In the genomic region with DNA sequence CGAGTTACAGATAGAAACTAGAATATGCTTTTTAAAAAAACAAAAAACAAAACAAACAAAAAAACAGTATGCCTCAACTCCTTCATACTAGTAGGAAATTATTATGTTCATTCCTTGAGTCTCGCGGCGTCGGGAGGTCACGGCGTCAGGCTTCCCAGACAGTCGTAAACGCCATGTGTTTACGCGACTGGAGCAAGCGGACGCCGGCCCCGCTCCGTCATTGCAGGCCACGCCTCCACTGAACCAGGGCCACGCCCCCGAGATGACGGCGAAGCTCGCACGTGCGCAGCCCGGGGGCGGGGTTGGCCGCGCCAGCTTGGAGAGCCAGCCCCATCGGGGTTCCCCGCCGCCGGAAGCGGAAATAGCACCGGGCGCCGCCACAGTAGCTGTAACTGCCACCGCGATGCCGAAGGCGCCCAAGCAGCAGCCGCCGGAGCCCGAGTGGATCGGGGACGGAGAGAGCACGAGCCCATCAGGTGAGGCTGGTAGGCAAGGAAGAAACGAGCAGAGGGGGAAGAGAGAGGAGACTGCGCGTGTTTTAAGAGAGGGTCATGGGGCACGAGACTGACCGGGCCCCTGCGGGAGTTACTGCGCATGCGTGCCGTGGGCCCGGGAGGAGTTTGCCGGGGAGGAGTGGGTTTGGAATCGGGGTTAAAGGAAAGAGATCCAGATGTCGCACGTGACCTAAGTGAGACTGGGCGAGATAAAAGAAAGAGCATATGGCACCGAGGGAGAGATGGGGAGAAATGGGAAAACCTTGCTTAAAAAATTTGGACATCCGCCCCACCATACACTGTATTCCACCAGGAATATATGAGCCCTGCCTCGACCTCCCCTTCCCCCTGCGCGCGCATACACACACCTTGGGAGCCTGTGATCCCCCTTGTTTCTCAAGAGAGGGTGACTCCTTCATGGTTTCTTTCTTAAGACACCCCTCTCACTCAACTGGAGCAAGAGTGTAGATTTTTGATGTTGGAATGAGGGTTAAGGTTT, we compare ENCODE assay signal across 1 cellular context.
TF ChIP-seq lines count a peak whose summit lies in the region.

A gene (plus strand): TSS at position 358 of the 993 bp plus-strand sequence. CDS start 46 bp downstream, at position 404.

TF ChIP-seq in K562, 482 proteins besides CTCF, POLR2A, EP300 and RAD21 (continued from another document and continues in another):
- TF ChIP-seq, protein P1, sequence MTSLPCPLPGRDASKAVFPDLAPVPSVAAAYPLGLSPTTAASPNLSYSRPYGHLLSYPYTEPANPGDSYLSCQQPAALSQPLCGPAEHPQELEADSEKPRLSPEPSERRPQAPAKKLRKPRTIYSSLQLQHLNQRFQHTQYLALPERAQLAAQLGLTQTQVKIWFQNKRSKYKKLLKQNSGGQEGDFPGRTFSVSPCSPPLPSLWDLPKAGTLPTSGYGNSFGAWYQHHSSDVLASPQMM (CRISPR knock-in tag; IDR thresholded peaks at IDR 0.05) = no peak
- TF ChIP-seq ZNF76 (CRISPR knock-in tag; IDR thresholded peaks at IDR 0.05; ENCODE audit: borderline replicate concordance) = peak; percentile 75; the same call in 1 of the 2 replicates
- 0 out of 2 replicates have a peak, but pooled peaks have one; percentile 7 for TF ChIP-seq SMARCA5 (IDR thresholded peaks at IDR 0.05)
- TF ChIP-seq, protein P2, sequence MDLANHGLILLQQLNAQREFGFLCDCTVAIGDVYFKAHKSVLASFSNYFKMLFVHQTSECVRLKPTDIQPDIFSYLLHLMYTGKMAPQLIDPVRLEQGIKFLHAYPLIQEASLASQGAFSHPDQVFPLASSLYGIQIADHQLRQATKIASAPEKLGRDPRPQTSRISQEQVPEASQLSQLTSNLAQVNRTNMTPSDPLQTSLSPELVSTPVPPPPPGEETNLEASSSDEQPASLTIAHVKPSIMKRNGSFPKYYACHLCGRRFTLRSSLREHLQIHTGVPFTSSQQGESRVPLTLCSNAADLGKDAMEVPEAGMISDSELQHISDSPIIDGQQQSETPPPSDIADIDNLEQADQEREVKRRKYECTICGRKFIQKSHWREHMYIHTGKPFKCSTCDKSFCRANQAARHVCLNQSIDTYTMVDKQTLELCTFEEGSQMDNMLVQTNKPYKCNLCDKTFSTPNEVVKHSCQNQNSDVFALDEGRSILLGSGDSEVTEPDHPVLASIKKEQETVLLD (IDR thresholded peaks at IDR 0.05) = peak; percentile 99
- no peak for TF ChIP-seq U2AF1 (optimal IDR thresholded peaks at IDR 0.05; ENCODE audit: low read depth, low read length)
- TF ChIP-seq KLF13 (tag; IDR thresholded peaks at IDR 0.05; ENCODE audit: borderline replicate concordance, low read depth) = peak; percentile 97
- peak; percentile 98 for TF ChIP-seq POLR2B (IDR thresholded peaks at IDR 0.05; ENCODE audit: low read depth, partially characterized antibody)
- peak; percentile 61; the same call in 1 of the 2 replicates for TF ChIP-seq ZNF41 (CRISPR knock-in tag; conservative IDR thresholded peaks at IDR 0.05)
- no peak for TF ChIP-seq ZNF644 (tag; IDR thresholded peaks at IDR 0.05; ENCODE audit: low read depth)
- TF ChIP-seq SMARCA4 (IDR thresholded peaks at IDR 0.05) = peak; percentile 39; the same call in 1 of the 2 replicates
- peak; percentile 98 for TF ChIP-seq SP1 (CRISPR knock-in tag; IDR thresholded peaks at IDR 0.05)
- peak; percentile 79 for TF ChIP-seq SMAD4 (CRISPR knock-in tag; conservative IDR thresholded peaks at IDR 0.05)
- TF ChIP-seq, protein P3, sequence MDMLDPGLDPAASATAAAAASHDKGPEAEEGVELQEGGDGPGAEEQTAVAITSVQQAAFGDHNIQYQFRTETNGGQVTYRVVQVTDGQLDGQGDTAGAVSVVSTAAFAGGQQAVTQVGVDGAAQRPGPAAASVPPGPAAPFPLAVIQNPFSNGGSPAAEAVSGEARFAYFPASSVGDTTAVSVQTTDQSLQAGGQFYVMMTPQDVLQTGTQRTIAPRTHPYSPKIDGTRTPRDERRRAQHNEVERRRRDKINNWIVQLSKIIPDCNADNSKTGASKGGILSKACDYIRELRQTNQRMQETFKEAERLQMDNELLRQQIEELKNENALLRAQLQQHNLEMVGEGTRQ (CRISPR knock-in tag; IDR thresholded peaks at IDR 0.05) = peak; percentile 80
- TF ChIP-seq ZNF217 (CRISPR knock-in tag; IDR thresholded peaks at IDR 0.05) = no peak
- peak; percentile 83 for TF ChIP-seq ATF1 (CRISPR knock-in tag; IDR thresholded peaks at IDR 0.05)
- TF ChIP-seq ATF1 (tag; IDR thresholded peaks at IDR 0.05) = peak; percentile 96
- TF ChIP-seq GTF2E2 (tag; IDR thresholded peaks at IDR 0.05) = peak; percentile 70; the same call in 1 of the 2 replicates
- peak; percentile 71 for TF ChIP-seq HCFC1 (IDR thresholded peaks at IDR 0.05; ENCODE audit: low read depth, low read length)
- TF ChIP-seq ZKSCAN3 (CRISPR knock-in tag; IDR thresholded peaks at IDR 0.05) = no peak
- peak; percentile 53; the same call in 1 of the 2 replicates for TF ChIP-seq RBM34 (IDR thresholded peaks at IDR 0.05; ENCODE audit: borderline replicate concordance, insufficient read depth, low read length)
- TF ChIP-seq HNRNPK (IDR thresholded peaks at IDR 0.05; ENCODE audit: low read depth, low read length, poor library complexity, severe bottlenecking) = peak; percentile 24
- TF ChIP-seq TEAD1 (CRISPR knock-in tag; IDR thresholded peaks at IDR 0.05) = peak; percentile 50 to 87; a peak in 3 of 4 replicates
- TF ChIP-seq, protein P4, sequence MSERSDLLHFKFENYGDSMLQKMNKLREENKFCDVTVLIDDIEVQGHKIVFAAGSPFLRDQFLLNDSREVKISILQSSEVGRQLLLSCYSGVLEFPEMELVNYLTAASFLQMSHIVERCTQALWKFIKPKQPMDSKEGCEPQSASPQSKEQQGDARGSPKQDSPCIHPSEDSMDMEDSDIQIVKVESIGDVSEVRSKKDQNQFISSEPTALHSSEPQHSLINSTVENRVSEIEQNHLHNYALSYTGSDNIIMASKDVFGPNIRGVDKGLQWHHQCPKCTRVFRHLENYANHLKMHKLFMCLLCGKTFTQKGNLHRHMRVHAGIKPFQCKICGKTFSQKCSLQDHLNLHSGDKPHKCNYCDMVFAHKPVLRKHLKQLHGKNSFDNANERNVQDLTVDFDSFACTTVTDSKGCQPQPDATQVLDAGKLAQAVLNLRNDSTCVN (CRISPR knock-in tag; IDR thresholded peaks at IDR 0.05) = peak; percentile 95
- peak; percentile 41; the same call in 1 of the 2 replicates for TF ChIP-seq KLF6 (CRISPR knock-in tag; IDR thresholded peaks at IDR 0.05; ENCODE audit: borderline replicate concordance)
- TF ChIP-seq NFXL1 (CRISPR knock-in tag; IDR thresholded peaks at IDR 0.05) = no peak
- TF ChIP-seq L3MBTL2 (IDR thresholded peaks at IDR 0.05) = peak; percentile 97
- TF ChIP-seq TGIF2 (CRISPR knock-in tag; IDR thresholded peaks at IDR 0.05) = no peak
- 0 out of 2 replicates have a peak, but pooled peaks have one; percentile 78 for TF ChIP-seq SMAD3 (CRISPR knock-in tag; conservative IDR thresholded peaks at IDR 0.05)
- TF ChIP-seq TCFL5 (CRISPR knock-in tag; conservative IDR thresholded peaks at IDR 0.05) = 0 out of 2 replicates have a peak, but pooled peaks have one; percentile 42
- TF ChIP-seq ZNF232 (CRISPR knock-in tag; IDR thresholded peaks at IDR 0.05) = 0 out of 2 replicates have a peak, but pooled peaks have one; percentile 18
- TF ChIP-seq ZC3H11A (IDR thresholded peaks at IDR 0.05; ENCODE audit: low read depth, low read length) = no peak
- 0 out of 2 replicates have a peak, but pooled peaks have one; percentile 41 for TF ChIP-seq ZNF75A (CRISPR knock-in tag; IDR thresholded peaks at IDR 0.05)
- no peak for TF ChIP-seq XRCC3 (IDR thresholded peaks at IDR 0.05)
- peak in 1 of 2 experiments; percentile 62; a peak in 1 of 4 replicates for TF ChIP-seq TBL1XR1 (IDR thresholded peaks at IDR 0.05; ENCODE audit: low read length in 2 of 2)
- TF ChIP-seq TRIM24 (IDR thresholded peaks at IDR 0.05) = peak; percentile 4 to 81; a peak in 2 of 4 replicates
- TF ChIP-seq, protein P5, sequence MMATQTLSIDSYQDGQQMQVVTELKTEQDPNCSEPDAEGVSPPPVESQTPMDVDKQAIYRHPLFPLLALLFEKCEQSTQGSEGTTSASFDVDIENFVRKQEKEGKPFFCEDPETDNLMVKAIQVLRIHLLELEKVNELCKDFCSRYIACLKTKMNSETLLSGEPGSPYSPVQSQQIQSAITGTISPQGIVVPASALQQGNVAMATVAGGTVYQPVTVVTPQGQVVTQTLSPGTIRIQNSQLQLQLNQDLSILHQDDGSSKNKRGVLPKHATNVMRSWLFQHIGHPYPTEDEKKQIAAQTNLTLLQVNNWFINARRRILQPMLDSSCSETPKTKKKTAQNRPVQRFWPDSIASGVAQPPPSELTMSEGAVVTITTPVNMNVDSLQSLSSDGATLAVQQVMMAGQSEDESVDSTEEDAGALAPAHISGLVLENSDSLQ (IDR thresholded peaks at IDR 0.05) = peak; percentile 77
- no peak for TF ChIP-seq YBX1 (IDR thresholded peaks at IDR 0.05)
- 0 out of 2 replicates have a peak, but pooled peaks have one; percentile 62 for TF ChIP-seq HDAC8 (tag; IDR thresholded peaks at IDR 0.05)
- TF ChIP-seq ZNF79 (CRISPR knock-in tag; IDR thresholded peaks at IDR 0.05; ENCODE audit: low read depth) = 0 out of 2 replicates have a peak, but pooled peaks have one; percentile 14
- TF ChIP-seq, protein P6, sequence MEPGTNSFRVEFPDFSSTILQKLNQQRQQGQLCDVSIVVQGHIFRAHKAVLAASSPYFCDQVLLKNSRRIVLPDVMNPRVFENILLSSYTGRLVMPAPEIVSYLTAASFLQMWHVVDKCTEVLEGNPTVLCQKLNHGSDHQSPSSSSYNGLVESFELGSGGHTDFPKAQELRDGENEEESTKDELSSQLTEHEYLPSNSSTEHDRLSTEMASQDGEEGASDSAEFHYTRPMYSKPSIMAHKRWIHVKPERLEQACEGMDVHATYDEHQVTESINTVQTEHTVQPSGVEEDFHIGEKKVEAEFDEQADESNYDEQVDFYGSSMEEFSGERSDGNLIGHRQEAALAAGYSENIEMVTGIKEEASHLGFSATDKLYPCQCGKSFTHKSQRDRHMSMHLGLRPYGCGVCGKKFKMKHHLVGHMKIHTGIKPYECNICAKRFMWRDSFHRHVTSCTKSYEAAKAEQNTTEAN (CRISPR knock-in tag; IDR thresholded peaks at IDR 0.05) = peak; percentile 85; the same call in 1 of the 2 replicates
- TF ChIP-seq, protein P7, sequence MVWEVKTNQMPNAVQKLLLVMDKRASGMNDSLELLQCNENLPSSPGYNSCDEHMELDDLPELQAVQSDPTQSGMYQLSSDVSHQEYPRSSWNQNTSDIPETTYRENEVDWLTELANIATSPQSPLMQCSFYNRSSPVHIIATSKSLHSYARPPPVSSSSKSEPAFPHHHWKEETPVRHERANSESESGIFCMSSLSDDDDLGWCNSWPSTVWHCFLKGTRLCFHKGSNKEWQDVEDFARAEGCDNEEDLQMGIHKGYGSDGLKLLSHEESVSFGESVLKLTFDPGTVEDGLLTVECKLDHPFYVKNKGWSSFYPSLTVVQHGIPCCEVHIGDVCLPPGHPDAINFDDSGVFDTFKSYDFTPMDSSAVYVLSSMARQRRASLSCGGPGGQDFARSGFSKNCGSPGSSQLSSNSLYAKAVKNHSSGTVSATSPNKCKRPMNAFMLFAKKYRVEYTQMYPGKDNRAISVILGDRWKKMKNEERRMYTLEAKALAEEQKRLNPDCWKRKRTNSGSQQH (CRISPR knock-in tag; IDR thresholded peaks at IDR 0.05) = peak; percentile 88
- TF ChIP-seq ZFP30 (CRISPR knock-in tag; IDR thresholded peaks at IDR 0.05; ENCODE audit: borderline replicate concordance) = no peak
- TF ChIP-seq, protein P8, sequence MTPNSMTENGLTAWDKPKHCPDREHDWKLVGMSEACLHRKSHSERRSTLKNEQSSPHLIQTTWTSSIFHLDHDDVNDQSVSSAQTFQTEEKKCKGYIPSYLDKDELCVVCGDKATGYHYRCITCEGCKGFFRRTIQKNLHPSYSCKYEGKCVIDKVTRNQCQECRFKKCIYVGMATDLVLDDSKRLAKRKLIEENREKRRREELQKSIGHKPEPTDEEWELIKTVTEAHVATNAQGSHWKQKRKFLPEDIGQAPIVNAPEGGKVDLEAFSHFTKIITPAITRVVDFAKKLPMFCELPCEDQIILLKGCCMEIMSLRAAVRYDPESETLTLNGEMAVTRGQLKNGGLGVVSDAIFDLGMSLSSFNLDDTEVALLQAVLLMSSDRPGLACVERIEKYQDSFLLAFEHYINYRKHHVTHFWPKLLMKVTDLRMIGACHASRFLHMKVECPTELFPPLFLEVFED (CRISPR knock-in tag; conservative IDR thresholded peaks at IDR 0.05) = peak; percentile 95
